Comparison of ENCODE assay signal across 17 cellular contexts in the genomic region with DNA sequence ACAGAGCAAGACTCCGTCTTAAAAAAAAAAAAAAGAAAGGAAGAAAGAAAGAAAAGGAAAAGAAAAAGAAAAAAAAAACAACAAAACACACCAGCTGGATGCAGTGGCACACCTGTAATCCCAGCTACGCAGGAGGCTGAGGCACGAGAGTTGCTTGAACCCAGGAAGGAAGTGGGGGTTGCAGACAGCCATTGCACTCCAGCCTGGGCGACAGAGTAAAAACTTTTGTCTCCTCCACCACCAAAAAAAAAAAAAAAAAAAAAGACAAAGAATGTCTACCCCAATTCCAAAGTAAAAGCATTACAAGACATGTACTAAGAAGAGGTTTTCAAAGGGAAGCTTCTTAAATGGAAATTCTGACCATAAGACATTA. TPM values are rescaled to one million over a fixed set of nuclear protein-coding genes. Genes with fewer than 3 reads are reported as not detected.
DNase-seq lines count a peak whose midpoint lies in the region; ATAC-seq and TF ChIP-seq lines count a peak whose summit lies in the region.
"Had no signal": no experiment of that assay in that cellular context is flagged by ENCODE, and none has a peak within 500 bp of the region (broad histone marks: within the 10 kb centered on the region; RNA-seq: fewer than 3 reads in every experiment).

No MANE protein-coding gene starts in this region.

- CTCF ChIA-PET in CD8-positive, alpha-beta memory T cell (lab: Charles Lee) = interaction anchor here (0.7 to 1.3 kb wide), 3 partner anchors 9 to 68 kb away, joined by 3 to 6 read pairs (median 3); no protein-coding TSS in a partner anchor

- no peak overlapping the region for H3K27ac ChIP-seq in CD8-positive, alpha-beta memory T cell (ENCODE audit: low read depth, low read length)
- H3K27ac ChIP-seq in spleen = peak overlapping the region in 3 of 8 donors; percentile 30 to 41 (median 32)
- H3K27ac ChIP-seq: 22Rv1, left lung, stomach had no signal

- POLR2A ChIA-PET in CD8-positive, alpha-beta memory T cell (lab: Charles Lee) = interaction anchor here (0.5 to 1.1 kb wide), 5 partner anchors 14 to 186 kb away, joined by 3 to 6 read pairs (median 3); no protein-coding TSS in a partner anchor

- no peak for TF ChIP-seq CTCF in spleen (IDR thresholded peaks at IDR 0.05 in 8 of 11, conservative IDR thresholded peaks at IDR 0.05 in 3 of 11)

- no peaks in the 10 kb centered on the region for H3K27me3 Mint-ChIP-seq in T-helper 1 cell treated with Interleukin-12 subunit alpha and Interleukin-12 subunit beta and Interleukin-4 antibody, amounts not matched to agents 30 μg/mL and 1 μg/mL, for 36 hours (ENCODE audit: low read depth)
- no peaks in the 10 kb centered on the region for H3K27me3 Mint-ChIP-seq in CD8-positive, alpha-beta memory T cell
- H3K27me3 Mint-ChIP-seq in naive B cell = no peaks in the 10 kb centered on the region

- H3K4me3 ChIP-seq in CD8-positive, alpha-beta memory T cell (ENCODE audit: low read length) = no peak overlapping the region
- no peak overlapping the region for H3K4me3 ChIP-seq in spleen
- H3K4me3 ChIP-seq: left lung, PC-9, stomach had no signal

- peaks cover 35% of the 10 kb centered on the region for H3K36me3 ChIP-seq in CD8-positive, alpha-beta memory T cell (ENCODE audit: insufficient read depth, low read length)
- H3K36me3 ChIP-seq in spleen = peaks cover 3 to 100% (median 79%) of the 10 kb centered on the region in 6 donors

- H3K4me3 Mint-ChIP-seq in T-helper 1 cell treated with Interleukin-12 subunit alpha and Interleukin-12 subunit beta and Interleukin-4 antibody, amounts not matched to agents 30 μg/mL and 1 μg/mL, for 36 hours = peak overlapping the region; percentile 42
- H3K4me3 Mint-ChIP-seq in CD8-positive, alpha-beta memory T cell = peak overlapping the region; percentile 45 to 84 (median 60)
- H3K4me3 Mint-ChIP-seq in naive B cell = peak overlapping the region in 1 of 8 donors; percentile 23
- H3K4me3 Mint-ChIP-seq: CD14-positive monocyte had no signal

- H3K9me3 Mint-ChIP-seq in T-helper 1 cell treated with Interleukin-12 subunit alpha and Interleukin-12 subunit beta and Interleukin-4 antibody, amounts not matched to agents 30 μg/mL and 1 μg/mL, for 36 hours = no peaks in the 10 kb centered on the region
- no peaks in the 10 kb centered on the region for H3K9me3 Mint-ChIP-seq in CD8-positive, alpha-beta memory T cell
- no peaks in the 10 kb centered on the region for H3K9me3 Mint-ChIP-seq in activated naive CD4-positive, alpha-beta T cell treated with anti-CD3 and anti-CD28 coated beads, Interleukin-2, amount 50 U/mL, for 72 hours
- H3K9me3 Mint-ChIP-seq in naive B cell = no peaks in the 10 kb centered on the region

- H3K36me3 Mint-ChIP-seq in T-helper 1 cell treated with Interleukin-12 subunit alpha and Interleukin-12 subunit beta and Interleukin-4 antibody, amounts not matched to agents 30 μg/mL and 1 μg/mL, for 36 hours (ENCODE audit: low read depth) = peaks cover 58% of the 10 kb centered on the region
- peaks cover 7 to 90% (median 40%) of the 10 kb centered on the region in 3 donors for H3K36me3 Mint-ChIP-seq in CD8-positive, alpha-beta memory T cell
- H3K36me3 Mint-ChIP-seq in activated naive CD4-positive, alpha-beta T cell treated with anti-CD3 and anti-CD28 coated beads, Interleukin-2, amount 50 U/mL, for 72 hours = peaks cover 30 to 69% of the 10 kb centered on the region in 2 donors
- H3K36me3 Mint-ChIP-seq in naive B cell = peaks cover 18 to 32% of the 10 kb centered on the region in 2 donors

- DNase-seq in T-helper 1 cell = no peak
- DNase-seq in CD8-positive, alpha-beta memory T cell = no peak
- no peak for DNase-seq in activated naive CD4-positive, alpha-beta T cell treated with anti-CD3 and anti-CD28 coated beads, Interleukin-2, amount 50 U/mL, for 72 hours (ENCODE audit: low spot score in 2 of 2)
- no peak for DNase-seq in naive B cell
- no peak for DNase-seq in NCI-H1048 (lab: John Stamatoyannopoulos, UW)
- DNase-seq in spleen = no peak
- DNase-seq in COLO668 (lab: John Stamatoyannopoulos, UW; ENCODE audit: unreplicated experiment) = no peak
- DNase-seq: foreskin melanocyte, left lung, NCI-H526, PC-9, posterior cingulate gyrus, small intestine, stomach had no signal

- ATAC-seq in activated naive CD4-positive, alpha-beta T cell treated with anti-CD3 and anti-CD28 coated beads, Interleukin-2, amount 50 U/mL, for 72 hours = no peak
- no peak for ATAC-seq in naive B cell (ENCODE audit: low read depth in 2 of 2)
- ATAC-seq: left lung had no signal

- no peaks in the 10 kb centered on the region for H3K27me3 ChIP-seq in CD8-positive, alpha-beta memory T cell (ENCODE audit: insufficient read depth, low read length, poor library complexity, severe bottlenecking)
- no peaks in the 10 kb centered on the region for H3K27me3 ChIP-seq in spleen (replicated peaks in 1 of 7)
- H3K27me3 ChIP-seq: left lung, stomach had no signal

- TF ChIP-seq POLR2A in spleen (IDR thresholded peaks at IDR 0.05) = no peak

- H3K27ac Mint-ChIP-seq in T-helper 1 cell treated with Interleukin-12 subunit alpha and Interleukin-12 subunit beta and Interleukin-4 antibody, amounts not matched to agents 30 μg/mL and 1 μg/mL, for 36 hours = peak overlapping the region; percentile 60
- peak overlapping the region in 7 of 8 donors; percentile 57 to 89 (median 78) for H3K27ac Mint-ChIP-seq in CD8-positive, alpha-beta memory T cell
- peak overlapping the region; percentile 72 to 97 for H3K27ac Mint-ChIP-seq in activated naive CD4-positive, alpha-beta T cell treated with anti-CD3 and anti-CD28 coated beads, Interleukin-2, amount 50 U/mL, for 72 hours
- H3K27ac Mint-ChIP-seq in naive B cell = peak overlapping the region; percentile 18 to 97 (median 64)

- intact Hi-C loops in spleen (cut with DNase I; ENCODE audit: low total_unique reads) = no loop called here

- peaks cover 58% of the 10 kb centered on the region for H3K4me1 ChIP-seq in CD8-positive, alpha-beta memory T cell (ENCODE audit: insufficient read depth, low read length)
- H3K4me1 ChIP-seq in spleen = peaks cover 25 to 91% (median 59%) of the 10 kb centered on the region in 6 donors

- no peaks in the 10 kb centered on the region for H3K9me3 ChIP-seq in CD8-positive, alpha-beta memory T cell (ENCODE audit: low read length)
- no peaks in the 10 kb centered on the region for H3K9me3 ChIP-seq in spleen
- H3K9me3 ChIP-seq: left lung, stomach had no signal

- WGBS in spleen, 5 donors = 38 to 54% (median 43%) methylated on average over 4 of the region's 4 CpGs

- H3K4me1 Mint-ChIP-seq in T-helper 1 cell treated with Interleukin-12 subunit alpha and Interleukin-12 subunit beta and Interleukin-4 antibody, amounts not matched to agents 30 μg/mL and 1 μg/mL, for 36 hours (ENCODE audit: low read depth) = peaks cover 39% of the 10 kb centered on the region
- peaks cover 69 to 95% (median 79%) of the 10 kb centered on the region in 3 donors for H3K4me1 Mint-ChIP-seq in CD8-positive, alpha-beta memory T cell
- peaks cover 23 to 52% (median 44%) of the 10 kb centered on the region in 3 donors for H3K4me1 Mint-ChIP-seq in naive B cell
- H3K4me1 Mint-ChIP-seq: CD14-positive monocyte had no signal

RNA-seq across cellular contexts. Expression of a gene that starts 53.4 kb away (rescaled TPM):
- 1,000 to 10,000 TPM; 1,158 to 1,180 TPM for total RNA-seq in CD8-positive, alpha-beta memory T cell
- 700 TPM for polyA plus RNA-seq in CD8-positive, alpha-beta memory T cell
- 1,000 to 10,000 TPM in 1 of 2 donors, 100 to 1,000 TPM in 1; 948 to 1,048 TPM for total RNA-seq in activated naive CD4-positive, alpha-beta T cell treated with anti-CD3 and anti-CD28 coated beads, Interleukin-2, amount 50 U/mL, for 72 hours
- polyA plus RNA-seq in naive B cell (ENCODE audit: low read depth in 6 of 6) (1,000 to 10,000 TPM in 2 of 6 donors, 100 to 1,000 TPM in 4; 797 to 1,243 (median 873) TPM), spleen (100 to 1,000 TPM; 497 to 824 (median 677) TPM)
- total RNA-seq in spleen = 100 to 1,000 TPM; 374 to 648 (median 506) TPM
